ENCODE assay signal across 11 cellular contexts in the genomic region with DNA sequence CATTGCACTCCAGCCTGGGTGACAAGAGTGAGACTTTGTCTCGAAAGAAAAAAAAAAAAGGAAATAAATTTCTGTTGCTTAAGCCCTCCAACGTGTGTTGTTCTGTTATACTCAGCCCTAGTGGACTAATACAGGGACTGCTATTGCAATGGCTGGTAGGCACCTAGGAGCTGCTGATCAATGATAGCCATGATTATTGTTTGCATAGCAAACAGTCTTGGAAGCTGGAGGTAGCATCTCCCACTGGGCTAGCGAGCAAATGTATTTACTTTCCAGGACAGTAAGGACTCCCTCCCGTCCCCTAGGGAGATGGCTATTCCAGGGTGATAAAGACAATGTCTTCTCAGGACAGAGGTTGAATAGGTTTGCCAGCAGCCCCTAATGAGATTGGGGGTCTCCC. TPM values are rescaled to one million over a fixed set of nuclear protein-coding genes. Genes with fewer than 3 reads are reported as not detected.
A peak's percentile ranks its signal among the peaks of the same experiment; 100 is the strongest.
DNase-seq lines count a peak whose midpoint lies in the region; ATAC-seq and TF ChIP-seq lines count a peak whose summit lies in the region.
"Had no signal": no experiment of that assay in that cellular context is flagged by ENCODE, and none has a peak within 500 bp of the region (broad histone marks: within the 10 kb centered on the region; RNA-seq: fewer than 3 reads in every experiment).

No MANE protein-coding gene starts in this region.

- peaks cover 0 to 6% of the 10 kb centered on the region in 2 donors for H3K9me3 ChIP-seq in neuronal stem cell (replicated peaks in 1 of 2; ENCODE audit: control insufficient read depth in 2 of 2, insufficient read depth in 1 of 2, low read depth in 1 of 2, low read length in 2 of 2)
- H3K9me3 ChIP-seq: SJCRH30, vagina had no signal

- peak overlapping the region; percentile 30 for H4K91ac ChIP-seq in neuronal stem cell (ENCODE audit: low read depth, low read length, poor library complexity)

- no peak overlapping the region for H2BK12ac ChIP-seq in neuronal stem cell (ENCODE audit: low read length)

- peaks cover 9 to 23% of the 10 kb centered on the region in 2 donors for H3K4me1 ChIP-seq in neuronal stem cell (ENCODE audit: control insufficient read depth in 2 of 2, insufficient read depth in 1 of 2, low read depth in 1 of 2, low read length in 2 of 2)

- no peak overlapping the region for H3K4me2 ChIP-seq in neuronal stem cell (ENCODE audit: insufficient read depth, low read length, poor library complexity, severe bottlenecking)

- no peak overlapping the region for H2BK120ac ChIP-seq in neuronal stem cell (ENCODE audit: low read depth, low read length)

- ATAC-seq in GM21825 (IDR thresholded peaks at IDR 0.05; ENCODE audit: unreplicated experiment): no peak

- no peak overlapping the region for H3K27ac ChIP-seq in neuronal stem cell (replicated peaks; ENCODE audit: low read length)
- H3K27ac ChIP-seq: SJCRH30, vagina had no signal

- no peak overlapping the region for H3K23ac ChIP-seq in neuronal stem cell (ENCODE audit: low read depth, low read length, poor library complexity)

- no peak overlapping the region for H2AK5ac ChIP-seq in neuronal stem cell (ENCODE audit: low read depth, low read length)

- no peak overlapping the region for H3K4me3 ChIP-seq in neuronal stem cell (ENCODE audit: low read length in 2 of 2)
- H3K4me3 ChIP-seq: SJCRH30, vagina had no signal

- no peak overlapping the region for H3K4ac ChIP-seq in neuronal stem cell (ENCODE audit: low read length)

- no peak overlapping the region for H2BK15ac ChIP-seq in neuronal stem cell (ENCODE audit: low read length)

- H3K36me3 ChIP-seq in neuronal stem cell (replicated peaks in 1 of 2; ENCODE audit: control insufficient read depth in 2 of 2, insufficient read depth in 2 of 2, low read length in 2 of 2): peaks cover 0 to 2% of the 10 kb centered on the region in 2 donors
- H3K36me3 ChIP-seq: SJCRH30, vagina had no signal

- no peak overlapping the region for H2AFZ ChIP-seq in neuronal stem cell (ENCODE audit: low read length)

- WGBS in neuronal stem cell (ENCODE audit: extremely low coverage in 2 of 2, insufficient read length in 2 of 2, insufficient replicate concordance in 1 of 2), 2 donors: no CpG with 5 or more reads among the region's 4 CpGs

- no peak overlapping the region for H4K8ac ChIP-seq in neuronal stem cell (ENCODE audit: low read depth, low read length)

- no peaks in the 10 kb centered on the region for H3K79me1 ChIP-seq in neuronal stem cell (ENCODE audit: low read depth, low read length)

- peak; percentile 22; the same call in 1 of the 2 replicates for TF ChIP-seq CTCF in GM12874 (IDR thresholded peaks at IDR 0.05; ENCODE audit: insufficient read depth, low read depth, low read length)

- H3K27me3 ChIP-seq in neuronal stem cell (ENCODE audit: control insufficient read depth in 3 of 3, insufficient read depth in 3 of 3, low read depth in 1 of 3, low read length in 3 of 3): peaks cover 0 to 5% (median 3%) of the 10 kb centered on the region in 3 experiments
- H3K27me3 ChIP-seq: vagina had no signal

- no peak overlapping the region for H3K18ac ChIP-seq in neuronal stem cell (ENCODE audit: low read length)

- no peak overlapping the region for H3K9ac ChIP-seq in neuronal stem cell (ENCODE audit: low read depth, low read length, poor library complexity)

- DNase-seq in HuH-7.5 (ENCODE audit: low spot score): peak; percentile 48
- DNase-seq in NOMO-1 treated with DMSO at 0.1 percent for 48 hours (lab: John Stamatoyannopoulos, UW; ENCODE audit: unreplicated experiment): peak; percentile 27
- DNase-seq in neuronal stem cell (ENCODE audit: low spot score): no peak
- no peak for DNase-seq in stimulated activated CD4-positive, alpha-beta T cell treated with anti-CD3 and anti-CD28 coated beads, Interleukin-4, amount 100 ng/mL, for 1 hour
- no peak for DNase-seq in amygdala (lab: John Stamatoyannopoulos, UW)
- DNase-seq: NCI-H1694, NCI-H524 treated with DMSO at 0.1 percent for 48 hours, SJCRH30 had no signal

- H3K14ac ChIP-seq in neuronal stem cell (ENCODE audit: low read length): no peak overlapping the region

- H2BK5ac ChIP-seq in neuronal stem cell (ENCODE audit: low read length): no peak overlapping the region

RNA-seq across cellular contexts. Expression of gene TNFRSF8, which starts 13.5 kb away (rescaled TPM):
- polyA plus RNA-seq in neuronal stem cell (2013, experiment 1 of 2): 0.01 TPM
- polyA plus RNA-seq in neuronal stem cell (2013, experiment 2 of 2): 0.01 TPM

RNA-seq across cellular contexts. Expression of gene MIIP, which starts 30.3 kb away (rescaled TPM):
- polyA plus RNA-seq in neuronal stem cell (2013, experiment 1 of 2): 57.1 TPM
- polyA plus RNA-seq in neuronal stem cell (2013, experiment 2 of 2): 54.7 TPM

Comparison
In these comparisons a context has a peak if more than half of its experiments do, and no peak if none do; other contexts are left out.
1. DNase-seq: peak in HuH-7.5 (single experiment) and NOMO-1 treated with DMSO at 0.1 percent for 48 hours (single experiment); none in neuronal stem cell (single experiment), stimulated activated CD4-positive, alpha-beta T cell treated with anti-CD3 and anti-CD28 coated beads, Interleukin-4, amount 100 ng/mL, for 1 hour (single experiment) and amygdala (0 of 56).